Comparison of ENCODE assay signal across 21 cellular contexts in the genomic region with DNA sequence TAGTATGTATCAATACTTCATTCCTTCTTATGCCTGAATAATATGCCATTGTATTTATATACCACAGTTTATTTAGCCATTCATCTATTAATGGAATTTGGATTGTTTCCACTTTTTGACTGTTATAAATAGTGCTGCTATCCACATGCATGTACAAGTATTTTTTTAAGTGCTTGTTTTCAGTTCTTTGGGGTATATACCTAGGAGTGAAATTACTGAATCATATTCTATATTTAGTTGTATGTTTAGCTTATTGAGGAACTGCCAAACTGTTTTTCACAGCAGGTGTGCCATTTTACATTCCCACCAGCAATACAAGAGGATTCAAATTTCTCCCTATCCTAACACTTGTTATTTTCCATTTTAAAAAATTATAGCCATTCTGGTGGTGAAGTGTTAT. TPM values are rescaled to one million over a fixed set of nuclear protein-coding genes. Genes with fewer than 3 reads are reported as not detected.
"Had no signal": no experiment of that assay in that cellular context is flagged by ENCODE, and none has a peak within 500 bp of the region (broad histone marks: within the 10 kb centered on the region; RNA-seq: fewer than 3 reads in every experiment).

No MANE protein-coding gene starts in this region.

- H3K27ac ChIP-seq: ascending aorta had no signal

- DNase-seq: activated B cell treated with CpG ODN at 0.5 μM for 24 hours; activated CD4-positive, alpha-beta T cell treated with anti-CD3 and anti-CD28 coated beads for 1 hour; activated CD4-positive, alpha-beta T cell treated with anti-CD3 and anti-CD28 coated beads, Interleukin-2, amount 10 ng/mL, durations not matched to agents 24 days and 14 days; activated CD4-positive, alpha-beta T cell treated with anti-CD3 and anti-CD28 coated beads, Interleukin-2, amount 50 U/mL, for 48 hours; activated CD8-positive, alpha-beta memory T cell treated with anti-CD3 and anti-CD28 coated beads, Interleukin-2, amount 10 ng/mL, durations not matched to agents 7 days and 5 days; activated effector memory CD4-positive, alpha-beta T cell treated with Interleukin-2 at 50 U/mL for 16 hours; activated naive CD4-positive, alpha-beta T cell; activated T-cell treated with anti-CD3 and anti-CD28 coated beads, Interleukin-2, amount 50 U/mL, for 24 hours; IMR-90; Kasumi-1; KBM-7; NCI-H1048; NCI-H1694; NCI-H2029; NCI-H526; SHP77 treated with DMSO at 0.1 percent for 48 hours had no signal

- H3K9me3 ChIP-seq: ascending aorta had no signal

- ATAC-seq: activated CD8-positive, alpha-beta memory T cell treated with anti-CD3 and anti-CD28 coated beads, Interleukin-2, amount 10 ng/mL, durations not matched to agents 7 days and 5 days had no signal

- H3K36me3 ChIP-seq: ascending aorta had no signal

- H3K4me3 ChIP-seq: ascending aorta had no signal

- H3K4me1 ChIP-seq: ascending aorta had no signal

- H3K27me3 ChIP-seq: ascending aorta had no signal

RNA-seq across cellular contexts. Expression of a gene that starts 7.6 kb away (rescaled TPM):
- total RNA-seq: activated B cell treated with CpG ODN at 0.5 μM for 24 hours; activated CD4-positive, alpha-beta T cell treated with anti-CD3 and anti-CD28 coated beads, Interleukin-2, amount 10 ng/mL, durations not matched to agents 24 days and 14 days; activated CD8-positive, alpha-beta memory T cell treated with anti-CD3 and anti-CD28 coated beads, Interleukin-2, amount 10 ng/mL, durations not matched to agents 7 days and 5 days; activated T-helper 1 cell treated with anti-CD3 and anti-CD28 coated beads, Interleukin-12 subunit alpha, Interleukin-12 subunit beta, Interleukin-2, Interleukin-4 antibody, amounts not matched to agents 30 ng/mL and 10 ng/mL and 1 ng/mL, durations not matched to agents 14 hours and 24 hours and 36 hours; ascending aorta; IMR-90; NCI-H460; OCI-LY7; SK-MEL-5 had no signal
- polyA plus RNA-seq: IMR-90 had no signal
